ENCODE assay signal across 20 cellular contexts in genomic region chr4:31467781-31468180, GRCh38.
"Had no signal": no experiment of that assay in that cellular context is flagged by ENCODE, and none has a peak within 500 bp of the region (broad histone marks: within the 10 kb centered on the region; RNA-seq: fewer than 3 reads in every experiment).

No MANE protein-coding gene starts in this region.

- H3K4me3 ChIP-seq: coronary artery, gastrocnemius medialis, left ventricle myocardium inferior, psoas muscle, right lobe of liver, spleen, tibial nerve had no signal

- H3K4me3 Mint-ChIP-seq: activated naive CD4-positive, alpha-beta T cell treated with anti-CD3 and anti-CD28 coated beads for 36 hours; activated T-helper 17 cell treated with anti-CD3 and anti-CD28 coated beads, Interleukin-2, amount 50 U/mL, for 72 hours; stimulated activated naive B cell treated with anti-CD40 and anti-IgM and Interleukin-4, amounts not matched to agents 10 μg/mL and 1 μg/mL and 100 μg/mL, for 72 hours; T-helper 1 cell treated with Interleukin-12 subunit alpha and Interleukin-12 subunit beta and Interleukin-4 antibody, amounts not matched to agents 30 μg/mL and 1 μg/mL, for 36 hours had no signal

- ATAC-seq: activated T-helper 17 cell treated with anti-CD3 and anti-CD28 coated beads, Interleukin-2, amount 50 U/mL, for 72 hours; gastrocnemius medialis; psoas muscle; right lobe of liver; stimulated activated naive B cell treated with anti-CD40 and anti-IgM and Interleukin-4, amounts not matched to agents 10 μg/mL and 1 μg/mL and 100 μg/mL, for 72 hours had no signal

- H3K4me1 ChIP-seq: gastrocnemius medialis, left ventricle myocardium inferior, psoas muscle, right lobe of liver, spleen, tibial nerve had no signal

- H3K27me3 Mint-ChIP-seq: activated T-helper 17 cell treated with anti-CD3 and anti-CD28 coated beads, Interleukin-2, amount 50 U/mL, for 72 hours; stimulated activated naive B cell treated with anti-CD40 and anti-IgM and Interleukin-4, amounts not matched to agents 10 μg/mL and 1 μg/mL and 100 μg/mL, for 72 hours had no signal

- H3K4me1 Mint-ChIP-seq: activated T-helper 17 cell treated with anti-CD3 and anti-CD28 coated beads, Interleukin-2, amount 50 U/mL, for 72 hours; stimulated activated naive B cell treated with anti-CD40 and anti-IgM and Interleukin-4, amounts not matched to agents 10 μg/mL and 1 μg/mL and 100 μg/mL, for 72 hours had no signal

- H3K27ac Mint-ChIP-seq: activated naive CD4-positive, alpha-beta T cell treated with anti-CD3 and anti-CD28 coated beads for 36 hours; activated T-helper 17 cell treated with anti-CD3 and anti-CD28 coated beads, Interleukin-2, amount 50 U/mL, for 72 hours; stimulated activated naive B cell treated with anti-CD40 and anti-IgM and Interleukin-4, amounts not matched to agents 10 μg/mL and 1 μg/mL and 100 μg/mL, for 72 hours; T-helper 1 cell treated with Interleukin-12 subunit alpha and Interleukin-12 subunit beta and Interleukin-4 antibody, amounts not matched to agents 30 μg/mL and 1 μg/mL, for 36 hours had no signal

- H3K36me3 Mint-ChIP-seq: stimulated activated naive B cell treated with anti-CD40 and anti-IgM and Interleukin-4, amounts not matched to agents 10 μg/mL and 1 μg/mL and 100 μg/mL, for 72 hours had no signal

- H3K27me3 ChIP-seq: gastrocnemius medialis, right lobe of liver, spleen, tibial nerve had no signal

- H3K36me3 ChIP-seq: gastrocnemius medialis, left ventricle myocardium inferior, right lobe of liver, spleen, tibial nerve had no signal

- DNase-seq: activated CD4-positive, alpha-beta T cell treated with anti-CD3 and anti-CD28 coated beads, Interleukin-2, amount 50 U/mL, for 1 hour; activated CD4-positive, CD25-positive, alpha-beta regulatory T cell; activated naive CD4-positive, alpha-beta T cell treated with anti-CD3 and anti-CD28 coated beads for 36 hours; activated T-cell treated with anti-CD3 and anti-CD28 coated beads for 4 hours; amygdala; effector CD8-positive, alpha-beta T cell; gastrocnemius medialis; kidney; left ventricle myocardium inferior; mesenchymal stem cell; psoas muscle; right lobe of liver; spleen; stimulated activated CD4-positive, alpha-beta T cell treated with anti-CD3 and anti-CD28 coated beads, Interleukin-1b, Interleukin-23, amount 100 ng/mL, for 48 hours; stimulated activated naive B cell treated with anti-CD40 and anti-IgM and Interleukin-4, amounts not matched to agents 10 μg/mL and 1 μg/mL and 100 μg/mL, for 72 hours had no signal

- H3K27ac ChIP-seq: coronary artery, epithelial cell of prostate, gastrocnemius medialis, left ventricle myocardium inferior, psoas muscle, right lobe of liver, spleen, tibial nerve had no signal

- H3K9me3 ChIP-seq: gastrocnemius medialis, psoas muscle, right lobe of liver, tibial nerve had no signal
